Comparison of ENCODE assay signal across 15 cellular contexts in genomic region chr4:112889199-112889598, GRCh38.
A peak's percentile ranks its signal among the peaks of the same experiment; 100 is the strongest.
DNase-seq lines count a peak whose midpoint lies in the region; ATAC-seq and TF ChIP-seq lines count a peak whose summit lies in the region.
"Had no signal": no experiment of that assay in that cellular context is flagged by ENCODE, and none has a peak within 500 bp of the region (broad histone marks: within the 10 kb centered on the region; RNA-seq: fewer than 3 reads in every experiment).

No MANE protein-coding gene starts in this region.

- H3K27me3 Mint-ChIP-seq in nephron progenitor cell (ENCODE audit: low read depth, poor library complexity) = no peaks in the 10 kb centered on the region
- no peaks in the 10 kb centered on the region for H3K27me3 Mint-ChIP-seq in activated naive CD8-positive, alpha-beta T cell treated with anti-CD3 and anti-CD28 coated beads, Interleukin-2, amount 50 U/mL, for 24 hours

- peak overlapping the region; percentile 93 for H3K27ac Mint-ChIP-seq in nephron progenitor cell
- H3K27ac Mint-ChIP-seq in activated naive CD8-positive, alpha-beta T cell treated with anti-CD3 and anti-CD28 coated beads, Interleukin-2, amount 50 U/mL, for 24 hours = no peak overlapping the region
- H3K27ac Mint-ChIP-seq: activated CD8-positive, alpha-beta T cell treated with anti-CD3 and anti-CD28 coated beads for 36 hours; activated T-helper 17 cell treated with anti-CD3 and anti-CD28 coated beads, Interleukin-2, amount 50 U/mL, for 72 hours; CD8-positive, alpha-beta memory T cell had no signal

- H2AFZ ChIP-seq in mammary epithelial cell (ENCODE audit: low read depth, low read length) = no peak overlapping the region

- H3K36me3 ChIP-seq in heart left ventricle (no peaks in the 10 kb centered on the region), mammary epithelial cell (ENCODE audit: insufficient read depth, low read length) (no peaks in the 10 kb centered on the region), tibial nerve (no peaks in the 10 kb centered on the region)

- peaks cover 14% of the 10 kb centered on the region for H3K36me3 Mint-ChIP-seq in nephron progenitor cell (ENCODE audit: low read depth)
- H3K36me3 Mint-ChIP-seq in activated naive CD8-positive, alpha-beta T cell treated with anti-CD3 and anti-CD28 coated beads, Interleukin-2, amount 50 U/mL, for 24 hours (ENCODE audit: low read depth) = no peaks in the 10 kb centered on the region
- H3K36me3 Mint-ChIP-seq: CD8-positive, alpha-beta memory T cell; mesothelial cell of epicardium had no signal

- H3K9me3 Mint-ChIP-seq in nephron progenitor cell = peaks cover 5% of the 10 kb centered on the region
- H3K9me3 Mint-ChIP-seq in activated naive CD8-positive, alpha-beta T cell treated with anti-CD3 and anti-CD28 coated beads, Interleukin-2, amount 50 U/mL, for 24 hours = no peaks in the 10 kb centered on the region
- H3K9me3 Mint-ChIP-seq: activated CD8-positive, alpha-beta T cell treated with anti-CD3 and anti-CD28 coated beads for 36 hours; activated T-helper 17 cell treated with anti-CD3 and anti-CD28 coated beads, Interleukin-2, amount 50 U/mL, for 72 hours; CD8-positive, alpha-beta memory T cell; mesothelial cell of epicardium had no signal

- CTCF ChIA-PET in mammary epithelial cell (lab: Charles Lee; ENCODE audit: low non-redundant PET) = no interaction called here

- H3K4me1 ChIP-seq in heart left ventricle (peaks cover 0 to 12% (median 0%) of the 10 kb centered on the region in 12 donors), mammary epithelial cell (ENCODE audit: insufficient read depth, low read length) (no peaks in the 10 kb centered on the region), tibial nerve (peaks cover 0 to 27% (median 0%) of the 10 kb centered on the region in 4 donors)

- TF ChIP-seq POLR2A in heart left ventricle (IDR thresholded peaks at IDR 0.05) (no peak), tibial nerve (IDR thresholded peaks at IDR 0.05) (no peak)

- intact Hi-C loops in heart left ventricle (cut with DNase I) = no loop called here
- intact Hi-C loops in cardiac septum (cut with DNase I) = no loop called here
- intact Hi-C loops in mammary epithelial cell (cut with micrococcal nuclease) = no loop called here

- no peak for DNase-seq in heart left ventricle
- no peak for DNase-seq in cardiac septum (ENCODE audit: low spot score)
- no peak for DNase-seq in mammary epithelial cell
- no peak for DNase-seq in nephron progenitor cell
- no peak for DNase-seq in tibial nerve (ENCODE audit: low spot score in 2 of 2)
- DNase-seq in kidney tubule cell (ENCODE audit: low spot score) = no peak
- DNase-seq in activated naive CD8-positive, alpha-beta T cell treated with anti-CD3 and anti-CD28 coated beads, Interleukin-2, amount 50 U/mL, for 24 hours = no peak
- DNase-seq: activated CD8-positive, alpha-beta T cell treated with anti-CD3 and anti-CD28 coated beads for 36 hours; amniotic stem cell; CD8-positive, alpha-beta memory T cell; NCI-H1417 treated with DMSO at 0.1 percent for 48 hours; posterior cingulate gyrus had no signal

- TF ChIP-seq CTCF in heart left ventricle (IDR thresholded peaks at IDR 0.05) (no peak), mammary epithelial cell (conservative IDR thresholded peaks at IDR 0.05 in 1 of 2, IDR thresholded peaks at IDR 0.05 in 1 of 2; ENCODE audit: extremely low read depth in 1 of 2, insufficient read depth in 1 of 2, low read depth in 1 of 2, low read length in 2 of 2) (no peak), nephron progenitor cell (IDR thresholded peaks at IDR 0.05) (no peak), tibial nerve (IDR thresholded peaks at IDR 0.05) (no peak)

- no peaks in the 10 kb centered on the region for H3K79me2 ChIP-seq in mammary epithelial cell (ENCODE audit: insufficient read depth, low read length)

- dilution Hi-C loops in mammary epithelial cell (cut with HindIII; ENCODE audit: low sequenced_read_pairs) = no loop called here

- in situ Hi-C loops in mammary epithelial cell (cut with MboI; ENCODE audit: low sequenced_read_pairs in 2 of 2) = no loop called here

- no peaks in the 10 kb centered on the region for H3K27me3 ChIP-seq in heart left ventricle
- no peaks in the 10 kb centered on the region for H3K27me3 ChIP-seq in mammary epithelial cell (ENCODE audit: insufficient read depth, low read length)
- H3K27me3 ChIP-seq in tibial nerve = no peaks in the 10 kb centered on the region

- ATAC-seq in heart left ventricle = no peak
- ATAC-seq in GM21529 (IDR thresholded peaks at IDR 0.05; ENCODE audit: unreplicated experiment) = no peak
- ATAC-seq in activated naive CD8-positive, alpha-beta T cell treated with anti-CD3 and anti-CD28 coated beads, Interleukin-2, amount 50 U/mL, for 24 hours = no peak
- ATAC-seq: activated CD8-positive, alpha-beta T cell treated with anti-CD3 and anti-CD28 coated beads for 36 hours; activated T-helper 17 cell treated with anti-CD3 and anti-CD28 coated beads, Interleukin-2, amount 50 U/mL, for 72 hours had no signal

- H3K4me2 ChIP-seq in mammary epithelial cell (ENCODE audit: insufficient read depth, low read depth, low read length) = peak overlapping the region; percentile 72

- H3K4me3 Mint-ChIP-seq in nephron progenitor cell = no peak overlapping the region
- no peak overlapping the region for H3K4me3 Mint-ChIP-seq in activated naive CD8-positive, alpha-beta T cell treated with anti-CD3 and anti-CD28 coated beads, Interleukin-2, amount 50 U/mL, for 24 hours
- H3K4me3 Mint-ChIP-seq: activated CD8-positive, alpha-beta T cell treated with anti-CD3 and anti-CD28 coated beads for 36 hours; activated T-helper 17 cell treated with anti-CD3 and anti-CD28 coated beads, Interleukin-2, amount 50 U/mL, for 72 hours; CD8-positive, alpha-beta memory T cell had no signal

- H3K27ac ChIP-seq in heart left ventricle (peak overlapping the region in 2 of 12 donors; percentile 47 to 67), mammary epithelial cell (ENCODE audit: insufficient read depth, low read depth, low read length) (no peak overlapping the region), tibial nerve (peak overlapping the region in 3 of 4 donors; percentile 37 to 84 (median 71))

- no peaks in the 10 kb centered on the region for H3K9me3 ChIP-seq in heart left ventricle
- H3K9me3 ChIP-seq in mammary epithelial cell (replicated peaks; ENCODE audit: insufficient read depth, low read length) = no peaks in the 10 kb centered on the region
- no peaks in the 10 kb centered on the region for H3K9me3 ChIP-seq in tibial nerve

- BruUV-seq in mammary epithelial cell (replicated peaks; lab: Mats Ljungman, UMichigan) = no TSS peak

- no peak overlapping the region for H3K9ac ChIP-seq in mammary epithelial cell (ENCODE audit: insufficient read depth, low read length)

- no peak for TF ChIP-seq EP300 in tibial nerve (IDR thresholded peaks at IDR 0.05)

- H4K20me1 ChIP-seq in mammary epithelial cell (ENCODE audit: insufficient read depth, low read length) = no peaks in the 10 kb centered on the region

- peaks cover 48% of the 10 kb centered on the region for H3K4me1 Mint-ChIP-seq in nephron progenitor cell
- H3K4me1 Mint-ChIP-seq in activated naive CD8-positive, alpha-beta T cell treated with anti-CD3 and anti-CD28 coated beads, Interleukin-2, amount 50 U/mL, for 24 hours = no peaks in the 10 kb centered on the region
- H3K4me1 Mint-ChIP-seq: activated T-helper 17 cell treated with anti-CD3 and anti-CD28 coated beads, Interleukin-2, amount 50 U/mL, for 72 hours; CD8-positive, alpha-beta memory T cell had no signal

- H3K4me3 ChIP-seq in heart left ventricle (peak overlapping the region in 7 of 12 donors; percentile 23 to 48 (median 31)), mammary epithelial cell (replicated peaks in 1 of 3; ENCODE audit: insufficient read depth in 1 of 3, low read depth in 2 of 3, low read length in 3 of 3) (no peak overlapping the region), tibial nerve (peak overlapping the region in 2 of 4 donors; percentile 17 to 45)

Comparison
In these comparisons a context has a peak if more than half of its experiments do, and no peak if none do; other contexts are left out.
1. H3K4me3 ChIP-seq: peak in heart left ventricle (7 of 12); none in mammary epithelial cell (0 of 3).